ENCODE assay signal across 29 cellular contexts in genomic region chr6:149302723-149303122, GRCh38.
"Had no signal": no experiment of that assay in that cellular context is flagged by ENCODE, and none has a peak within 500 bp of the region (broad histone marks: within the 10 kb centered on the region; RNA-seq: fewer than 3 reads in every experiment).

No MANE protein-coding gene starts in this region.

- H3K4me3 Mint-ChIP-seq: dendritic cell treated with granulocyte-macrophage colony-stimulating factor and Interleukin-4, amounts not matched to agents 40 ng/mL and 50 ng/mL, for 4 days; effector memory CD8-positive, alpha-beta T cell; endodermal cell had no signal

- H3K36me3 ChIP-seq: colonic mucosa, esophagus muscularis mucosa, esophagus squamous epithelium, gastrocnemius medialis, gastroesophageal sphincter, heart left ventricle, heart right ventricle had no signal

- H3K4me1 ChIP-seq: colonic mucosa, esophagus muscularis mucosa, esophagus squamous epithelium, gastrocnemius medialis, gastroesophageal sphincter, heart left ventricle had no signal

- H3K9me3 ChIP-seq: colonic mucosa, esophagus muscularis mucosa, esophagus squamous epithelium, gastrocnemius medialis, gastroesophageal sphincter, heart left ventricle, heart right ventricle had no signal

- DNase-seq: colonic mucosa; cortex of kidney; dermis blood vessel endothelial cell; dorsolateral prefrontal cortex; effector CD4-positive, alpha-beta T cell; effector CD8-positive, alpha-beta T cell; effector memory CD4-positive, alpha-beta T cell; effector memory CD8-positive, alpha-beta T cell; endodermal cell; erythroblast; esophagus squamous epithelium; foreskin fibroblast; foreskin keratinocyte; foreskin melanocyte; gastrocnemius medialis; glutamatergic neuron; head of caudate nucleus; heart left ventricle; heart right ventricle had no signal

- H3K4me1 Mint-ChIP-seq: endodermal cell had no signal

- H3K4me3 ChIP-seq: colonic mucosa, coronary artery, dorsolateral prefrontal cortex, esophagus muscularis mucosa, esophagus squamous epithelium, gastrocnemius medialis, gastroesophageal sphincter, heart left ventricle, heart right ventricle had no signal

- H3K27ac Mint-ChIP-seq: dendritic cell treated with granulocyte-macrophage colony-stimulating factor and Interleukin-4, amounts not matched to agents 40 ng/mL and 50 ng/mL, for 4 days; effector memory CD8-positive, alpha-beta T cell; endodermal cell had no signal

- ATAC-seq: effector memory CD8-positive, alpha-beta T cell; esophagus mucosa; foreskin keratinocyte; gastrocnemius medialis; gastroesophageal sphincter; heart left ventricle; heart right ventricle had no signal

- H3K27me3 ChIP-seq: colonic mucosa, dorsolateral prefrontal cortex, esophagus muscularis mucosa, esophagus squamous epithelium, foreskin keratinocyte, gastrocnemius medialis, gastroesophageal sphincter, heart left ventricle, heart right ventricle had no signal

- H3K27me3 Mint-ChIP-seq: effector memory CD8-positive, alpha-beta T cell had no signal

- H3K9me3 Mint-ChIP-seq: dendritic cell treated with granulocyte-macrophage colony-stimulating factor and Interleukin-4, amounts not matched to agents 40 ng/mL and 50 ng/mL, for 4 days; effector memory CD8-positive, alpha-beta T cell; endodermal cell had no signal

- H3K27ac ChIP-seq: colonic mucosa, coronary artery, dorsolateral prefrontal cortex, epithelial cell of prostate, esophagus muscularis mucosa, esophagus squamous epithelium, foreskin keratinocyte, gastrocnemius medialis, gastroesophageal sphincter, heart left ventricle, heart right ventricle had no signal

- FAIRE-seq: colon, endometrium, endothelial cell of umbilical vein, frontal cortex had no signal
